In the genomic region with DNA sequence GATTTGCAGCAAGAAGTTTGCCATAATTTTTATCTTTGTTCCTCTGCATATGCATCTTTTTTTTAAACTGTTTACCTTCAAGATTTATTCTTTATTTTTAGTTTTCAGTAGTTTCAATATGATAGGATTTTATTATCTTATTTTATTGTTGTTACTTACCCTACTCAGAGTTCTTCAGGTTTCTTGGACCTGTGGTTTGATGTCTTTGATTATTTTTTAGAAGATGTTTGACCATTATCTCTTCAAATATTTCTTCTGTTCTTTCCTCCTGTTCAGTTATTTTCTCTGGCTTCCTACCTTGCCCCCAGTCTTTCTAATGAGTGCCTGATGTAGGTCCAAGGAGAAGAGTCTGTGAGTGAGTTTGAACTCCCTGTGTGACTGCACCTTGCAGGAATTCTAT, we compare ENCODE assay signal across 23 cellular contexts.
"Had no signal": no experiment of that assay in that cellular context is flagged by ENCODE, and none has a peak within 500 bp of the region (broad histone marks: within the 10 kb centered on the region; RNA-seq: fewer than 3 reads in every experiment).

No MANE protein-coding gene starts in this region.

- H3K36me3 ChIP-seq: colonic mucosa, esophagus muscularis mucosa, esophagus squamous epithelium, gastrocnemius medialis, gastroesophageal sphincter, heart left ventricle, heart right ventricle had no signal

- H3K4me3 ChIP-seq: colonic mucosa, coronary artery, dorsolateral prefrontal cortex, esophagus muscularis mucosa, esophagus squamous epithelium, gastrocnemius medialis, gastroesophageal sphincter, heart left ventricle, heart right ventricle had no signal

- H3K4me1 ChIP-seq: colonic mucosa, esophagus squamous epithelium, foreskin keratinocyte had no signal

- H3K27ac ChIP-seq: colonic mucosa, coronary artery, dorsolateral prefrontal cortex, epithelial cell of prostate, esophagus muscularis mucosa, esophagus squamous epithelium, foreskin keratinocyte, gastroesophageal sphincter, heart left ventricle, heart right ventricle had no signal

- DNase-seq: colonic mucosa; cortex of kidney; dermis blood vessel endothelial cell; dorsolateral prefrontal cortex; effector CD4-positive, alpha-beta T cell; effector CD8-positive, alpha-beta T cell; effector memory CD4-positive, alpha-beta T cell; effector memory CD8-positive, alpha-beta T cell; endodermal cell; erythroblast; esophagus squamous epithelium; foreskin fibroblast; foreskin keratinocyte; foreskin melanocyte; gastrocnemius medialis; glutamatergic neuron; head of caudate nucleus; heart left ventricle; heart right ventricle had no signal

- H3K9me3 ChIP-seq: colonic mucosa, esophagus muscularis mucosa, esophagus squamous epithelium, gastrocnemius medialis, gastroesophageal sphincter had no signal
